Comparison of ENCODE assay signal across 17 cellular contexts in genomic region chr2:144785253-144785652, GRCh38.
DNase-seq lines count a peak whose midpoint lies in the region; ATAC-seq and TF ChIP-seq lines count a peak whose summit lies in the region.
"Had no signal": no experiment of that assay in that cellular context is flagged by ENCODE, and none has a peak within 500 bp of the region (broad histone marks: within the 10 kb centered on the region; RNA-seq: fewer than 3 reads in every experiment).

No MANE protein-coding gene starts in this region.

- no peaks in the 10 kb centered on the region for H3K36me3 Mint-ChIP-seq in activated naive CD8-positive, alpha-beta T cell treated with anti-CD3 and anti-CD28 coated beads, Interleukin-2, amount 50 U/mL, for 24 hours (ENCODE audit: low read depth)
- H3K36me3 Mint-ChIP-seq: CD8-positive, alpha-beta T cell had no signal

- H3K27ac ChIP-seq in heart left ventricle (no peak overlapping the region), upper lobe of right lung (no peak overlapping the region)
- H3K27ac ChIP-seq: BLaER1 treated with 17β-estradiol and CSF1 and Interleukin-3, amounts not matched to agents 10 nM and 100 nM; C4-2B had no signal

- no peak for TF ChIP-seq CTCF in heart left ventricle (IDR thresholded peaks at IDR 0.05)
- TF ChIP-seq CTCF in upper lobe of right lung (IDR thresholded peaks at IDR 0.05): no peak

- no peak overlapping the region for H3K4me3 ChIP-seq in heart left ventricle
- no peak overlapping the region for H3K4me3 ChIP-seq in upper lobe of right lung
- H3K4me3 ChIP-seq: BLaER1 treated with 17β-estradiol and CSF1 and Interleukin-3, amounts not matched to agents 10 nM and 100 nM had no signal

- H3K4me1 ChIP-seq in heart left ventricle: no peaks in the 10 kb centered on the region
- no peaks in the 10 kb centered on the region for H3K4me1 ChIP-seq in upper lobe of right lung
- H3K4me1 ChIP-seq: BLaER1 treated with 17β-estradiol and CSF1 and Interleukin-3, amounts not matched to agents 10 nM and 100 nM; Caco-2 had no signal

- no peak for TF ChIP-seq POLR2A in heart left ventricle (IDR thresholded peaks at IDR 0.05)

- H3K36me3 ChIP-seq in heart left ventricle (no peaks in the 10 kb centered on the region), upper lobe of right lung (no peaks in the 10 kb centered on the region)
- H3K36me3 ChIP-seq: BLaER1 treated with 17β-estradiol and CSF1 and Interleukin-3, amounts not matched to agents 10 nM and 100 nM had no signal

- intact Hi-C loops in cardiac septum (cut with DNase I): no loop called here
- intact Hi-C loops in heart left ventricle (cut with DNase I): no loop called here
- intact Hi-C loops in sciatic nerve (cut with DNase I): no loop called here
- intact Hi-C loops in upper lobe of right lung (cut with DNase I): no loop called here

- 91 to 97% (median 92%) methylated on average over 5 of the region's 5 CpGs for WGBS in heart left ventricle, 4 donors

- no peak overlapping the region for H3K4me3 Mint-ChIP-seq in activated naive CD8-positive, alpha-beta T cell treated with anti-CD3 and anti-CD28 coated beads, Interleukin-2, amount 50 U/mL, for 24 hours
- H3K4me3 Mint-ChIP-seq: B cell; CD4-positive, alpha-beta T cell; CD8-positive, alpha-beta T cell had no signal

- ATAC-seq in heart left ventricle: no peak
- no peak for ATAC-seq in sciatic nerve
- ATAC-seq in upper lobe of right lung: no peak
- no peak for ATAC-seq in activated naive CD8-positive, alpha-beta T cell treated with anti-CD3 and anti-CD28 coated beads, Interleukin-2, amount 50 U/mL, for 24 hours
- ATAC-seq: CD8-positive, alpha-beta T cell had no signal

- H3K27me3 ChIP-seq in heart left ventricle (no peaks in the 10 kb centered on the region), upper lobe of right lung (no peaks in the 10 kb centered on the region)
- H3K27me3 ChIP-seq: BLaER1 treated with 17β-estradiol and CSF1 and Interleukin-3, amounts not matched to agents 10 nM and 100 nM had no signal

- H3K27me3 Mint-ChIP-seq in activated naive CD8-positive, alpha-beta T cell treated with anti-CD3 and anti-CD28 coated beads, Interleukin-2, amount 50 U/mL, for 24 hours: no peaks in the 10 kb centered on the region
- H3K27me3 Mint-ChIP-seq: B cell; CD4-positive, alpha-beta T cell had no signal

- H3K4me1 Mint-ChIP-seq in activated naive CD8-positive, alpha-beta T cell treated with anti-CD3 and anti-CD28 coated beads, Interleukin-2, amount 50 U/mL, for 24 hours: no peaks in the 10 kb centered on the region
- H3K4me1 Mint-ChIP-seq: B cell had no signal

- H3K9me3 ChIP-seq in heart left ventricle: peaks cover 0 to 11% (median 0%) of the 10 kb centered on the region in 12 donors
- no peaks in the 10 kb centered on the region for H3K9me3 ChIP-seq in upper lobe of right lung
- H3K9me3 ChIP-seq: Caco-2 had no signal

- no peak overlapping the region for H3K27ac Mint-ChIP-seq in activated naive CD8-positive, alpha-beta T cell treated with anti-CD3 and anti-CD28 coated beads, Interleukin-2, amount 50 U/mL, for 24 hours
- H3K27ac Mint-ChIP-seq: B cell; CD4-positive, alpha-beta T cell; CD8-positive, alpha-beta T cell had no signal

- peaks cover 4% of the 10 kb centered on the region for H3K9me3 Mint-ChIP-seq in activated naive CD8-positive, alpha-beta T cell treated with anti-CD3 and anti-CD28 coated beads, Interleukin-2, amount 50 U/mL, for 24 hours
- H3K9me3 Mint-ChIP-seq: CD4-positive, alpha-beta T cell; CD8-positive, alpha-beta T cell had no signal

- DNase-seq in cardiac septum (ENCODE audit: low spot score) (peak; percentile 70), heart left ventricle (no peak), sciatic nerve (ENCODE audit: low spot score) (peak; percentile 48), upper lobe of right lung (peak; percentile 31), NCI-H526 treated with DMSO at 0.1 percent for 48 hours (lab: John Stamatoyannopoulos, UW) (no peak)
- DNase-seq in activated naive CD8-positive, alpha-beta T cell treated with anti-CD3 and anti-CD28 coated beads, Interleukin-2, amount 50 U/mL, for 24 hours: no peak
- DNase-seq: 8988T; AML-193; Caco-2; Calu3; CD4-positive, alpha-beta T cell; CD8-positive, alpha-beta T cell; DMS79 treated with DMSO at 0.1 percent for 48 hours; GF-D8 had no signal

Comparison
In these comparisons a context has a peak if more than half of its experiments do, and no peak if none do; other contexts are left out.
1. DNase-seq: peak in cardiac septum (single experiment), sciatic nerve (single experiment) and upper lobe of right lung (single experiment); none in heart left ventricle (0 of 5), NCI-H526 treated with DMSO at 0.1 percent for 48 hours (single experiment) and activated naive CD8-positive, alpha-beta T cell treated with anti-CD3 and anti-CD28 coated beads, Interleukin-2, amount 50 U/mL, for 24 hours (single experiment).